In the genomic region with DNA sequence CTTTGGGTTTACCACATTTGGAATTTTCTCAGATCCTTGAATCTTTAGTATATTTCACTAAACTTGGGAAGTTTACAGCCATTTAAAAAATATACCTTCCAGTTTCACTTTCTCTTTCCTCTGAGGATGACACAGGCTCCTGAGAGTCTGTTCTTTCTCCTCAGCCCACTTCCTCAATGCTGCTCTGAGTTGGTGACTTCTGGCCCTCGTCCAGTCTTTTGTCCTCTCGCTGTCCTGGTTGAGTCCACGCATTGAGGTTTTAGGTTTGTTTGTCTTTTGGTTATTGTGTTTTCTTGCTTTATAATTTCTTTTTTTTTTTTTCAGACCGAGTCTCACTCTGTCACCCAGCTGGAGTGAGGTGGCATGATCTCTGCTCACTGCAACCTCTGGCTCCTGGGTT, we compare ENCODE assay signal across 8 cellular contexts. TPM values are rescaled to one million over a fixed set of nuclear protein-coding genes. Genes with fewer than 3 reads are reported as not detected.
DNase-seq lines count a peak whose midpoint lies in the region; ATAC-seq and TF ChIP-seq lines count a peak whose summit lies in the region.

No MANE protein-coding gene starts in this region.

- peaks cover 7% of the 10 kb centered on the region for H3K36me3 Mint-ChIP-seq in activated CD8-positive, alpha-beta T cell treated with anti-CD3 and anti-CD28 coated beads, Interleukin-2, amount 10 ng/mL, durations not matched to agents 7 days and 5 days (ENCODE audit: low read depth)
- no peaks in the 10 kb centered on the region for H3K36me3 Mint-ChIP-seq in immature natural killer cell

- peak; percentile 71 for DNase-seq in GM10248 (ENCODE audit: extremely low spot score)
- peak; percentile 49 for DNase-seq in activated CD8-positive, alpha-beta T cell treated with anti-CD3 and anti-CD28 coated beads, Interleukin-2, amount 10 ng/mL, durations not matched to agents 7 days and 5 days
- peak; percentile 53 to 62 (median 58) for DNase-seq in immature natural killer cell
- DNase-seq in NCI-H510A (lab: John Stamatoyannopoulos, UW): no peak
- no peak for DNase-seq in NCI-H2227 (lab: John Stamatoyannopoulos, UW; ENCODE audit: unreplicated experiment)

- CTCF ChIA-PET in GM10248 (lab: Yijun Ruan, JAX): interaction anchor here (1.0 to 3.5 kb wide), 3 partner anchors 24 to 406 kb away, joined by 3 to 30 read pairs (median 3); no protein-coding TSS in a partner anchor
- CTCF ChIA-PET in activated CD8-positive, alpha-beta T cell treated with anti-CD3 and anti-CD28 coated beads, Interleukin-2, amount 10 ng/mL, durations not matched to agents 7 days and 5 days (lab: Charles Lee): interaction anchor here (1.1 to 5.7 kb wide), 3 partner anchors 78 to 207 kb away, joined by 4 to 78 read pairs (median 4); no protein-coding TSS in a partner anchor

- peaks cover 50% of the 10 kb centered on the region for H3K4me1 Mint-ChIP-seq in activated CD8-positive, alpha-beta T cell treated with anti-CD3 and anti-CD28 coated beads, Interleukin-2, amount 10 ng/mL, durations not matched to agents 7 days and 5 days (ENCODE audit: low read depth)
- peaks cover 45 to 57% of the 10 kb centered on the region in 2 donors for H3K4me1 Mint-ChIP-seq in immature natural killer cell

- H3K27ac ChIP-seq in thymus (ENCODE audit: low read depth): no peak overlapping the region

- peak overlapping the region; percentile 85 for H3K4me3 Mint-ChIP-seq in activated CD8-positive, alpha-beta T cell treated with anti-CD3 and anti-CD28 coated beads, Interleukin-2, amount 10 ng/mL, durations not matched to agents 7 days and 5 days
- peak overlapping the region; percentile 80 to 96 (median 85) for H3K4me3 Mint-ChIP-seq in immature natural killer cell

- TF ChIP-seq CTCF in GM10248 (IDR thresholded peaks at IDR 0.05; ENCODE audit: control extremely low read depth, extremely low read depth, low read depth, missing control alignments): no peak

- H3K9me3 ChIP-seq in thymus (ENCODE audit: control insufficient read depth): no peaks in the 10 kb centered on the region

- no peaks in the 10 kb centered on the region for H3K36me3 ChIP-seq in thymus (ENCODE audit: control insufficient read depth, insufficient read depth)

- H3K9me3 Mint-ChIP-seq in activated CD8-positive, alpha-beta T cell treated with anti-CD3 and anti-CD28 coated beads, Interleukin-2, amount 10 ng/mL, durations not matched to agents 7 days and 5 days (ENCODE audit: insufficient read depth): no peaks in the 10 kb centered on the region
- no peaks in the 10 kb centered on the region for H3K9me3 Mint-ChIP-seq in immature natural killer cell

- H3K4me1 ChIP-seq in thymus (ENCODE audit: control insufficient read depth, insufficient read depth, low read length): no peaks in the 10 kb centered on the region

- H3K27me3 Mint-ChIP-seq in activated CD8-positive, alpha-beta T cell treated with anti-CD3 and anti-CD28 coated beads, Interleukin-2, amount 10 ng/mL, durations not matched to agents 7 days and 5 days (ENCODE audit: low read depth): no peaks in the 10 kb centered on the region
- peaks cover 2 to 9% (median 3%) of the 10 kb centered on the region in 3 donors for H3K27me3 Mint-ChIP-seq in immature natural killer cell (ENCODE audit: low read depth in 3 of 3)

- peak; percentile 51 for ATAC-seq in GM21360 (IDR thresholded peaks at IDR 0.05; ENCODE audit: unreplicated experiment)
- peak; percentile 65 for ATAC-seq in HG03575 (IDR thresholded peaks at IDR 0.05; ENCODE audit: extremely low read depth, insufficient number of reproducible peaks, low FRiP score, unreplicated experiment)
- peak; percentile 87 for ATAC-seq in activated CD8-positive, alpha-beta T cell treated with anti-CD3 and anti-CD28 coated beads, Interleukin-2, amount 10 ng/mL, durations not matched to agents 7 days and 5 days

- H3K27ac Mint-ChIP-seq in activated CD8-positive, alpha-beta T cell treated with anti-CD3 and anti-CD28 coated beads, Interleukin-2, amount 10 ng/mL, durations not matched to agents 7 days and 5 days: peak overlapping the region; percentile 92
- peak overlapping the region; percentile 94 to 97 (median 97) for H3K27ac Mint-ChIP-seq in immature natural killer cell

- WGBS in thymus: 9% methylated on average over 4 of the region's 4 CpGs

- POLR2A ChIA-PET in GM10248 (lab: Yijun Ruan, JAX): no interaction called here
- POLR2A ChIA-PET in activated CD8-positive, alpha-beta T cell treated with anti-CD3 and anti-CD28 coated beads, Interleukin-2, amount 10 ng/mL, durations not matched to agents 7 days and 5 days (lab: Charles Lee): interaction anchor here (1.2 kb wide), 1 partner anchor 77 kb away, joined by 4 read pairs; a partner anchor contains a TSS

- peak overlapping the region; percentile 35 for H3K4me3 ChIP-seq in thymus (ENCODE audit: low read length)

- no peaks in the 10 kb centered on the region for H3K27me3 ChIP-seq in thymus (ENCODE audit: control insufficient read depth, insufficient read depth)

RNA-seq across cellular contexts. Expression of a gene that starts 40.7 kb away (rescaled TPM):
- not detected for total RNA-seq in activated CD8-positive, alpha-beta T cell treated with anti-CD3 and anti-CD28 coated beads, Interleukin-2, amount 10 ng/mL, durations not matched to agents 7 days and 5 days
- polyA plus RNA-seq in immature natural killer cell (not detected), thymus (0.02 TPM)

Comparison
In these comparisons a context has a peak if more than half of its experiments do, and no peak if none do; other contexts are left out.
1. DNase-seq: peak in GM10248 (single experiment), activated CD8-positive, alpha-beta T cell treated with anti-CD3 and anti-CD28 coated beads, Interleukin-2, amount 10 ng/mL, durations not matched to agents 7 days and 5 days (single experiment) and immature natural killer cell (3 of 3); none in NCI-H510A (single experiment) and NCI-H2227 (single experiment).
2. Peak in every context shown above with its lines, with median percentiles within 50 percentile points of each other: ATAC-seq.